Comparison of ENCODE assay signal across 24 cellular contexts in the genomic region with DNA sequence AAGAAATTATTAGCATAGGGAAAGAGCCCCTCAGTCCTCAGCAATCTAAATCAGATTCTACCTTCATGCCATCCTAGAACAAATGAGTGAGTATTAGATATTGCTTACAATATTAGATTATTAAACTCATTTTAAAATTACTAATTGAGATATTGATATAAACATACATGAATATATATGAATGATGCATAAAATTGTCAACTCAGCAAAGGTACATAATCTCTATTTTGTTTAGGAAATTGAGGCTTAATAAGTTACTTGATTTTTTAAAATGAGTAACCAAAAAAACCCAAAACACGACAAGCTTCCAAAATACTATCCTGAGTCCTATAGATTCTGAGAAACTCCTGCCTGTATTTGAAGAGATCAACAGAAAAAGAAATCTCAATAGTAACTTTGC.
"Had no signal": no experiment of that assay in that cellular context is flagged by ENCODE, and none has a peak within 500 bp of the region (broad histone marks: within the 10 kb centered on the region; RNA-seq: fewer than 3 reads in every experiment).

No MANE protein-coding gene starts in this region.

- H3K36me3 ChIP-seq: esophagus muscularis mucosa, gastroesophageal sphincter, heart left ventricle, left ventricle myocardium inferior, lower lobe of right lung had no signal

- DNase-seq: dermis blood vessel endothelial cell; dorsolateral prefrontal cortex; effector CD4-positive, alpha-beta T cell; effector memory CD4-positive, alpha-beta T cell; foreskin keratinocyte; heart left ventricle; hypothalamus; immature natural killer cell; islet precursor cell; kidney; kidney glomerular epithelial cell; left colon; left ventricle myocardium inferior; lower lobe of right lung; mesenchymal stem cell; mucosa of descending colon had no signal

- H3K4me1 ChIP-seq: esophagus muscularis mucosa, foreskin keratinocyte, gastroesophageal sphincter, heart left ventricle, left ventricle myocardium inferior, lower lobe of right lung had no signal

- H3K4me2 ChIP-seq: hepatocyte had no signal

- FAIRE-seq: colon, endothelial cell of umbilical vein, frontal cortex, kidney had no signal

- H2AFZ ChIP-seq: hepatocyte had no signal

- ATAC-seq: foreskin keratinocyte, gastroesophageal sphincter, heart left ventricle, left colon, left lobe of liver, lower lobe of right lung, mucosa of descending colon had no signal

- H3K27me3 ChIP-seq: esophagus muscularis mucosa, foreskin keratinocyte, gastroesophageal sphincter, heart left ventricle, hepatocyte had no signal

- H3K79me2 ChIP-seq: hepatocyte had no signal

- H3K9me3 ChIP-seq: esophagus muscularis mucosa, gastroesophageal sphincter, lower lobe of right lung, mucosa of descending colon had no signal

- H3K4me3 ChIP-seq: coronary artery, dorsolateral prefrontal cortex, esophagus muscularis mucosa, gastroesophageal sphincter, heart left ventricle, hepatocyte, left ventricle myocardium inferior, lower lobe of right lung, mucosa of descending colon had no signal

- H3K27ac ChIP-seq: coronary artery, dorsolateral prefrontal cortex, esophagus muscularis mucosa, foreskin keratinocyte, gastroesophageal sphincter, heart left ventricle, hepatocyte, left ventricle myocardium inferior, lower lobe of right lung had no signal
